Comparison of ENCODE assay signal across 18 cellular contexts in genomic region chr12:15168279-15168678, GRCh38. TPM values are rescaled to one million over a fixed set of nuclear protein-coding genes. Genes with fewer than 3 reads are reported as not detected.
"Had no signal": no experiment of that assay in that cellular context is flagged by ENCODE, and none has a peak within 500 bp of the region (broad histone marks: within the 10 kb centered on the region; RNA-seq: fewer than 3 reads in every experiment).

No MANE protein-coding gene starts in this region.

- H3K36me3 ChIP-seq: brain microvascular endothelial cell, neutrophil had no signal

- H3K27ac ChIP-seq: brain microvascular endothelial cell, neutrophil had no signal

- DNase-seq: activated B cell treated with CpG ODN at 0.5 μM for 24 hours; activated CD4-positive, alpha-beta memory T cell treated with anti-CD3 and anti-CD28 coated beads for 36 hours; activated CD4-positive, alpha-beta T cell treated with anti-CD3 and anti-CD28 coated beads for 4 hours; activated naive CD8-positive, alpha-beta T cell treated with anti-CD3 and anti-CD28 coated beads for 36 hours; activated T-cell treated with anti-CD3 and anti-CD28 coated beads for 4 hours; amygdala; brain microvascular endothelial cell; cortex of kidney; erythroblast; immature natural killer cell; mesendoderm; natural killer cell; small intestine; stimulated activated CD4-positive, alpha-beta T cell treated with anti-CD3 and anti-CD28 coated beads, Interleukin-4, amount 100 ng/mL, for 1 hour; stimulated activated naive CD8-positive, alpha-beta T cell treated with anti-CD3 and anti-CD28 coated beads, Interleukin-15, amount 100 ng/mL, for 72 hours; T-cell had no signal

- H3K27me3 ChIP-seq: brain microvascular endothelial cell had no signal

- H3K9me3 ChIP-seq: neutrophil had no signal

RNA-seq across cellular contexts. Expression of gene RERG, which starts 52.9 kb away (rescaled TPM):
- total RNA-seq: activated B cell treated with CpG ODN at 0.5 μM for 24 hours; activated CD4-positive, alpha-beta memory T cell treated with anti-CD3 and anti-CD28 coated beads for 36 hours; activated naive CD8-positive, alpha-beta T cell treated with anti-CD3 and anti-CD28 coated beads for 36 hours; activated T-helper 1 cell treated with anti-CD3 and anti-CD28 coated beads, Interleukin-12 subunit alpha, Interleukin-12 subunit beta, Interleukin-2, Interleukin-4 antibody, amounts not matched to agents 30 ng/mL and 10 ng/mL and 1 ng/mL, durations not matched to agents 14 hours and 24 hours and 36 hours; natural killer cell had no signal
